Comparison of ENCODE assay signal across 1 cellular context in the genomic region with DNA sequence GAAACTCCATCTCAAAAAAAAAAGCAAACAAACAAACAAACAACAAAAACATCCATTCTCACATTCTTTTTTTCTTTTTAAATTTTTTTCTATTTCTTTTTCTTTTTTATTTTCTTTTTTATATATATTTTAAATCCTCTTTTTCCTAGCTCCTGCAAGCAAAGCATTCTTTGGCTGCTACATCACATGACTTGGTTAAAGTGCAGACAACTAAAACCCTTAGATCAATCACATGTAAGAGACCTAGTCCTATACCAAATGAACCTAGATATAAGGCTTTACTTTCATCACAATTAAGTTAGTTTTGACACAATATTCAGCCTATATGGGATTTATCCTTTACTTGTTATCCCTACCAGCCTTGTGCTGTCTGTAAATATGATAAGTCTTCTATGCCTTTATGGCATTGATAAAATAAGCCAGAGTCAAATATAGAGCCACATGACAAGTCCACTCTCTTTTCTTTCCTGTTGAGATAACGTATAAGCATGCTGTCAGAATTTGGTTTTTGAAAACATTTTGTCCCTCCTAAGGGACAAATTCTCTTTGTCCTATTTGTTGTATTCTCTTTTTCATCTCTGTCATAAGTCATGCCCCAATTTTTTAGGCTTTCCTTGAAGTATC.
TF ChIP-seq lines count a peak whose summit lies in the region.

No MANE protein-coding gene starts in this region.

TF ChIP-seq in K562, 482 proteins besides CTCF, POLR2A, EP300 and RAD21 (continues in another document):
- TF ChIP-seq ZNF3 (CRISPR knock-in tag; IDR thresholded peaks at IDR 0.05), result no peak
- no peak for TF ChIP-seq NFYB (IDR thresholded peaks at IDR 0.05; ENCODE audit: extremely low read depth, insufficient read length)
- no peak for TF ChIP-seq ZNF347 (CRISPR knock-in tag; IDR thresholded peaks at IDR 0.05; ENCODE audit: low read depth)
- TF ChIP-seq, protein P1, sequence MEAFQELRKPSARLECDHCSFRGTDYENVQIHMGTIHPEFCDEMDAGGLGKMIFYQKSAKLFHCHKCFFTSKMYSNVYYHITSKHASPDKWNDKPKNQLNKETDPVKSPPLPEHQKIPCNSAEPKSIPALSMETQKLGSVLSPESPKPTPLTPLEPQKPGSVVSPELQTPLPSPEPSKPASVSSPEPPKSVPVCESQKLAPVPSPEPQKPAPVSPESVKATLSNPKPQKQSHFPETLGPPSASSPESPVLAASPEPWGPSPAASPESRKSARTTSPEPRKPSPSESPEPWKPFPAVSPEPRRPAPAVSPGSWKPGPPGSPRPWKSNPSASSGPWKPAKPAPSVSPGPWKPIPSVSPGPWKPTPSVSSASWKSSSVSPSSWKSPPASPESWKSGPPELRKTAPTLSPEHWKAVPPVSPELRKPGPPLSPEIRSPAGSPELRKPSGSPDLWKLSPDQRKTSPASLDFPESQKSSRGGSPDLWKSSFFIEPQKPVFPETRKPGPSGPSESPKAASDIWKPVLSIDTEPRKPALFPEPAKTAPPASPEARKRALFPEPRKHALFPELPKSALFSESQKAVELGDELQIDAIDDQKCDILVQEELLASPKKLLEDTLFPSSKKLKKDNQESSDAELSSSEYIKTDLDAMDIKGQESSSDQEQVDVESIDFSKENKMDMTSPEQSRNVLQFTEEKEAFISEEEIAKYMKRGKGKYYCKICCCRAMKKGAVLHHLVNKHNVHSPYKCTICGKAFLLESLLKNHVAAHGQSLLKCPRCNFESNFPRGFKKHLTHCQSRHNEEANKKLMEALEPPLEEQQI (IDR thresholded peaks at IDR 0.05), result no peak
- TF ChIP-seq, protein P2, sequence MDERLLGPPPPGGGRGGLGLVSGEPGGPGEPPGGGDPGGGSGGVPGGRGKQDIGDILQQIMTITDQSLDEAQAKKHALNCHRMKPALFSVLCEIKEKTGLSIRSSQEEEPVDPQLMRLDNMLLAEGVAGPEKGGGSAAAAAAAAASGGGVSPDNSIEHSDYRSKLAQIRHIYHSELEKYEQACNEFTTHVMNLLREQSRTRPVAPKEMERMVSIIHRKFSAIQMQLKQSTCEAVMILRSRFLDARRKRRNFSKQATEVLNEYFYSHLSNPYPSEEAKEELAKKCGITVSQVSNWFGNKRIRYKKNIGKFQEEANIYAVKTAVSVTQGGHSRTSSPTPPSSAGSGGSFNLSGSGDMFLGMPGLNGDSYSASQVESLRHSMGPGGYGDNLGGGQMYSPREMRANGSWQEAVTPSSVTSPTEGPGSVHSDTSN (CRISPR knock-in tag; IDR thresholded peaks at IDR 0.05; ENCODE audit: low read depth), result no peak
- TF ChIP-seq, protein P2 (tag; conservative IDR thresholded peaks at IDR 0.05; ENCODE audit: low read depth), result 0 out of 2 replicates have a peak, but pooled peaks have one; percentile 11
- no peak for TF ChIP-seq MYBL2 (IDR thresholded peaks at IDR 0.05; ENCODE audit: low read depth)
- no peak for TF ChIP-seq MYBL2 (CRISPR knock-in tag; IDR thresholded peaks at IDR 0.05; ENCODE audit: borderline replicate concordance)
- peak; percentile 5; the same call in 1 of the 2 replicates for TF ChIP-seq KLF16 (IDR thresholded peaks at IDR 0.05)
- no peak for TF ChIP-seq ZNF41 (CRISPR knock-in tag; conservative IDR thresholded peaks at IDR 0.05)
- TF ChIP-seq DIDO1 (tag; IDR thresholded peaks at IDR 0.05; ENCODE audit: low read depth), result no peak
- no peak for TF ChIP-seq BACH1 (tag; IDR thresholded peaks at IDR 0.05)
- no peak for TF ChIP-seq BDP1 (IDR thresholded peaks at IDR 0.05; ENCODE audit: insufficient read depth, insufficient read length)
- TF ChIP-seq DPF2 (IDR thresholded peaks at IDR 0.05), result peak; percentile 63; the same call in 1 of the 2 replicates
- no peak for TF ChIP-seq ATF7 (IDR thresholded peaks at IDR 0.05)
- TF ChIP-seq SMARCA5 (IDR thresholded peaks at IDR 0.05), result no peak
- no peak for TF ChIP-seq ZNF175 (CRISPR knock-in tag; IDR thresholded peaks at IDR 0.05; ENCODE audit: low read depth)
- TF ChIP-seq SNIP1 (IDR thresholded peaks at IDR 0.05; ENCODE audit: low read depth), result no peak
- TF ChIP-seq, protein P3, sequence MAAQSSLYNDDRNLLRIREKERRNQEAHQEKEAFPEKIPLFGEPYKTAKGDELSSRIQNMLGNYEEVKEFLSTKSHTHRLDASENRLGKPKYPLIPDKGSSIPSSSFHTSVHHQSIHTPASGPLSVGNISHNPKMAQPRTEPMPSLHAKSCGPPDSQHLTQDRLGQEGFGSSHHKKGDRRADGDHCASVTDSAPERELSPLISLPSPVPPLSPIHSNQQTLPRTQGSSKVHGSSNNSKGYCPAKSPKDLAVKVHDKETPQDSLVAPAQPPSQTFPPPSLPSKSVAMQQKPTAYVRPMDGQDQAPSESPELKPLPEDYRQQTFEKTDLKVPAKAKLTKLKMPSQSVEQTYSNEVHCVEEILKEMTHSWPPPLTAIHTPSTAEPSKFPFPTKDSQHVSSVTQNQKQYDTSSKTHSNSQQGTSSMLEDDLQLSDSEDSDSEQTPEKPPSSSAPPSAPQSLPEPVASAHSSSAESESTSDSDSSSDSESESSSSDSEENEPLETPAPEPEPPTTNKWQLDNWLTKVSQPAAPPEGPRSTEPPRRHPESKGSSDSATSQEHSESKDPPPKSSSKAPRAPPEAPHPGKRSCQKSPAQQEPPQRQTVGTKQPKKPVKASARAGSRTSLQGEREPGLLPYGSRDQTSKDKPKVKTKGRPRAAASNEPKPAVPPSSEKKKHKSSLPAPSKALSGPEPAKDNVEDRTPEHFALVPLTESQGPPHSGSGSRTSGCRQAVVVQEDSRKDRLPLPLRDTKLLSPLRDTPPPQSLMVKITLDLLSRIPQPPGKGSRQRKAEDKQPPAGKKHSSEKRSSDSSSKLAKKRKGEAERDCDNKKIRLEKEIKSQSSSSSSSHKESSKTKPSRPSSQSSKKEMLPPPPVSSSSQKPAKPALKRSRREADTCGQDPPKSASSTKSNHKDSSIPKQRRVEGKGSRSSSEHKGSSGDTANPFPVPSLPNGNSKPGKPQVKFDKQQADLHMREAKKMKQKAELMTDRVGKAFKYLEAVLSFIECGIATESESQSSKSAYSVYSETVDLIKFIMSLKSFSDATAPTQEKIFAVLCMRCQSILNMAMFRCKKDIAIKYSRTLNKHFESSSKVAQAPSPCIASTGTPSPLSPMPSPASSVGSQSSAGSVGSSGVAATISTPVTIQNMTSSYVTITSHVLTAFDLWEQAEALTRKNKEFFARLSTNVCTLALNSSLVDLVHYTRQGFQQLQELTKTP (IDR thresholded peaks at IDR 0.05; ENCODE audit: low read depth in 1 of 2, partially characterized antibody in 2 of 2), result no peak
- no peak for TF ChIP-seq CBX2 (IDR thresholded peaks at IDR 0.05; ENCODE audit: insufficient read depth, low read length, poor library complexity, severe bottlenecking)
- TF ChIP-seq STAT6 (CRISPR knock-in tag; IDR thresholded peaks at IDR 0.05), result no peak
- no peak for TF ChIP-seq ZNF444 (CRISPR knock-in tag; IDR thresholded peaks at IDR 0.05)
- TF ChIP-seq, protein P4, sequence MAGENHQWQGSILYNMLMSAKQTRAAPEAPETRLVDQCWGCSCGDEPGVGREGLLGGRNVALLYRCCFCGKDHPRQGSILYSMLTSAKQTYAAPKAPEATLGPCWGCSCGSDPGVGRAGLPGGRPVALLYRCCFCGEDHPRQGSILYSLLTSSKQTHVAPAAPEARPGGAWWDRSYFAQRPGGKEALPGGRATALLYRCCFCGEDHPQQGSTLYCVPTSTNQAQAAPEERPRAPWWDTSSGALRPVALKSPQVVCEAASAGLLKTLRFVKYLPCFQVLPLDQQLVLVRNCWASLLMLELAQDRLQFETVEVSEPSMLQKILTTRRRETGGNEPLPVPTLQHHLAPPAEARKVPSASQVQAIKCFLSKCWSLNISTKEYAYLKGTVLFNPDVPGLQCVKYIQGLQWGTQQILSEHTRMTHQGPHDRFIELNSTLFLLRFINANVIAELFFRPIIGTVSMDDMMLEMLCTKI (IDR thresholded peaks at IDR 0.05; ENCODE audit: partially characterized antibody), result no peak
- TF ChIP-seq, protein P5, sequence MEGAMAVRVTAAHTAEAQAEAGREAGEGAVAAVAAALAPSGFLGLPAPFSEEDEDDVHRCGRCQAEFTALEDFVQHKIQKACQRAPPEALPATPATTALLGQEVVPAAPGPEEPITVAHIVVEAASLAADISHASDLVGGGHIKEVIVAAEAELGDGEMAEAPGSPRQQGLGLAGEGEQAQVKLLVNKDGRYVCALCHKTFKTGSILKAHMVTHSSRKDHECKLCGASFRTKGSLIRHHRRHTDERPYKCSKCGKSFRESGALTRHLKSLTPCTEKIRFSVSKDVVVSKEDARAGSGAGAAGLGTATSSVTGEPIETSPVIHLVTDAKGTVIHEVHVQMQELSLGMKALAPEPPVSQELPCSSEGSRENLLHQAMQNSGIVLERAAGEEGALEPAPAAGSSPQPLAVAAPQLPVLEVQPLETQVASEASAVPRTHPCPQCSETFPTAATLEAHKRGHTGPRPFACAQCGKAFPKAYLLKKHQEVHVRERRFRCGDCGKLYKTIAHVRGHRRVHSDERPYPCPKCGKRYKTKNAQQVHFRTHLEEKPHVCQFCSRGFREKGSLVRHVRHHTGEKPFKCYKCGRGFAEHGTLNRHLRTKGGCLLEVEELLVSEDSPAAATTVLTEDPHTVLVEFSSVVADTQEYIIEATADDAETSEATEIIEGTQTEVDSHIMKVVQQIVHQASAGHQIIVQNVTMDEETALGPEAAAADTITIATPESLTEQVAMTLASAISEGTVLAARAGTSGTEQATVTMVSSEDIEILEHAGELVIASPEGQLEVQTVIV (CRISPR knock-in tag; IDR thresholded peaks at IDR 0.05; ENCODE audit: borderline replicate concordance), result no peak
- TF ChIP-seq ARID3A (IDR thresholded peaks at IDR 0.05; ENCODE audit: borderline replicate concordance, low read depth, low read length), result 0 out of 2 replicates have a peak, but pooled peaks have one; percentile 48
- no peak for TF ChIP-seq GABPB2 (CRISPR knock-in tag; conservative IDR thresholded peaks at IDR 0.05)
- TF ChIP-seq, protein P6, sequence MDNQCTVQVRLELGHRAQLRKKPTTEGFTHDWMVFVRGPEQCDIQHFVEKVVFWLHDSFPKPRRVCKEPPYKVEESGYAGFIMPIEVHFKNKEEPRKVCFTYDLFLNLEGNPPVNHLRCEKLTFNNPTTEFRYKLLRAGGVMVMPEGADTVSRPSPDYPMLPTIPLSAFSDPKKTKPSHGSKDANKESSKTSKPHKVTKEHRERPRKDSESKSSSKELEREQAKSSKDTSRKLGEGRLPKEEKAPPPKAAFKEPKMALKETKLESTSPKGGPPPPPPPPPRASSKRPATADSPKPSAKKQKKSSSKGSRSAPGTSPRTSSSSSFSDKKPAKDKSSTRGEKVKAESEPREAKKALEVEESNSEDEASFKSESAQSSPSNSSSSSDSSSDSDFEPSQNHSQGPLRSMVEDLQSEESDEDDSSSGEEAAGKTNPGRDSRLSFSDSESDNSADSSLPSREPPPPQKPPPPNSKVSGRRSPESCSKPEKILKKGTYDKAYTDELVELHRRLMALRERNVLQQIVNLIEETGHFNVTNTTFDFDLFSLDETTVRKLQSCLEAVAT (IDR thresholded peaks at IDR 0.05), result no peak
- TF ChIP-seq ZNF644 (tag; IDR thresholded peaks at IDR 0.05; ENCODE audit: low read depth), result no peak
- no peak for TF ChIP-seq ZNF655 (CRISPR knock-in tag; IDR thresholded peaks at IDR 0.05)
- TF ChIP-seq FOXJ2 (tag; IDR thresholded peaks at IDR 0.05), result no peak
- TF ChIP-seq, protein P7, sequence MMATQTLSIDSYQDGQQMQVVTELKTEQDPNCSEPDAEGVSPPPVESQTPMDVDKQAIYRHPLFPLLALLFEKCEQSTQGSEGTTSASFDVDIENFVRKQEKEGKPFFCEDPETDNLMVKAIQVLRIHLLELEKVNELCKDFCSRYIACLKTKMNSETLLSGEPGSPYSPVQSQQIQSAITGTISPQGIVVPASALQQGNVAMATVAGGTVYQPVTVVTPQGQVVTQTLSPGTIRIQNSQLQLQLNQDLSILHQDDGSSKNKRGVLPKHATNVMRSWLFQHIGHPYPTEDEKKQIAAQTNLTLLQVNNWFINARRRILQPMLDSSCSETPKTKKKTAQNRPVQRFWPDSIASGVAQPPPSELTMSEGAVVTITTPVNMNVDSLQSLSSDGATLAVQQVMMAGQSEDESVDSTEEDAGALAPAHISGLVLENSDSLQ (IDR thresholded peaks at IDR 0.05), result peak; percentile 5; the same call in 1 of the 2 replicates
- TF ChIP-seq ZNF830 (CRISPR knock-in tag; IDR thresholded peaks at IDR 0.05), result no peak
